Comparison of ENCODE assay signal across 15 cellular contexts in genomic region chr1:29210278-29211085, GRCh38. TPM values are rescaled to one million over a fixed set of nuclear protein-coding genes. Genes with fewer than 3 reads are reported as not detected.
DNase-seq lines count a peak whose midpoint lies in the region; ATAC-seq and TF ChIP-seq lines count a peak whose summit lies in the region.
"Had no signal": no experiment of that assay in that cellular context is flagged by ENCODE, and none has a peak within 500 bp of the region (broad histone marks: within the 10 kb centered on the region; RNA-seq: fewer than 3 reads in every experiment).

No MANE protein-coding gene starts in this region.

- no peak overlapping the region for H2AK5ac ChIP-seq in mesendoderm (ENCODE audit: low read length)

- H3K4me2 ChIP-seq in mesendoderm (ENCODE audit: low read length), result no peak overlapping the region

- H3K27me3 ChIP-seq in left lung (no peaks in the 10 kb centered on the region), mesendoderm (ENCODE audit: insufficient read depth, low read length, poor library complexity) (no peaks in the 10 kb centered on the region)
- H3K27me3 ChIP-seq in effector memory CD4-positive, alpha-beta T cell (replicated peaks; ENCODE audit: control insufficient read depth, insufficient read depth, low read length, poor library complexity, severe bottlenecking), result no peaks in the 10 kb centered on the region

- no peak overlapping the region for H2BK120ac ChIP-seq in mesendoderm (ENCODE audit: low read depth, low read length)

- no peak overlapping the region for H2BK15ac ChIP-seq in mesendoderm (replicated peaks; ENCODE audit: low read depth)

- H3K9me3 ChIP-seq in left lung, result no peaks in the 10 kb centered on the region
- no peaks in the 10 kb centered on the region for H3K9me3 ChIP-seq in effector memory CD4-positive, alpha-beta T cell (ENCODE audit: control insufficient read depth, low read length)

- ATAC-seq in left lung (peak; percentile 59), left lobe of liver (no peak)
- ATAC-seq: naive thymus-derived CD4-positive, alpha-beta T cell had no signal

- H4K5ac ChIP-seq in mesendoderm (ENCODE audit: low read length), result no peak overlapping the region

- H3K4me1 Mint-ChIP-seq in T-helper 2 cell treated with Interferon-gamma antibody and Interleukin-4, amounts not matched to agents 5 μg/mL and 100 μg/mL, for 36 hours (ENCODE audit: low read depth), result no peaks in the 10 kb centered on the region
- H3K4me1 Mint-ChIP-seq: immature natural killer cell had no signal

- H3K79me1 ChIP-seq in mesendoderm (ENCODE audit: low read length), result no peaks in the 10 kb centered on the region

- peaks cover 11% of the 10 kb centered on the region for H3K36me3 Mint-ChIP-seq in T-helper 2 cell treated with Interferon-gamma antibody and Interleukin-4, amounts not matched to agents 5 μg/mL and 100 μg/mL, for 36 hours (ENCODE audit: low read depth)

- no peak overlapping the region for H3K4me3 Mint-ChIP-seq in T-helper 2 cell treated with Interferon-gamma antibody and Interleukin-4, amounts not matched to agents 5 μg/mL and 100 μg/mL, for 36 hours
- H3K4me3 Mint-ChIP-seq: immature natural killer cell; naive thymus-derived CD4-positive, alpha-beta T cell had no signal

- intact Hi-C loops in left lung (cut with DNase I), result no loop called here

- no peak overlapping the region for H3K56ac ChIP-seq in mesendoderm (ENCODE audit: low read length)

- no peak overlapping the region for H3K23ac ChIP-seq in mesendoderm (ENCODE audit: low read length)

- H3K79me2 ChIP-seq in mesendoderm (ENCODE audit: control insufficient read depth, insufficient read depth, low read length), result no peaks in the 10 kb centered on the region

- no peak overlapping the region for H3K9ac ChIP-seq in mesendoderm (ENCODE audit: low read length)

- H3K27ac Mint-ChIP-seq in T-helper 2 cell treated with Interferon-gamma antibody and Interleukin-4, amounts not matched to agents 5 μg/mL and 100 μg/mL, for 36 hours, result no peak overlapping the region
- H3K27ac Mint-ChIP-seq: immature natural killer cell; naive thymus-derived CD4-positive, alpha-beta T cell had no signal

- H3K27ac ChIP-seq in left lung (no peak overlapping the region), mesendoderm (ENCODE audit: low read depth, low read length) (no peak overlapping the region)
- no peak overlapping the region for H3K27ac ChIP-seq in effector memory CD4-positive, alpha-beta T cell (ENCODE audit: insufficient read depth, low read length, poor library complexity, severe bottlenecking)

- H3K4me1 ChIP-seq in left lung, result no peaks in the 10 kb centered on the region
- H3K4me1 ChIP-seq in effector memory CD4-positive, alpha-beta T cell (ENCODE audit: control insufficient read depth, insufficient read depth, low read length, poor library complexity, severe bottlenecking), result no peaks in the 10 kb centered on the region
- no peaks in the 10 kb centered on the region for H3K4me1 ChIP-seq in mesendoderm (ENCODE audit: control insufficient read depth, low read depth, low read length)

- TF ChIP-seq CTCF in GM12865 (IDR thresholded peaks at IDR 0.05; ENCODE audit: insufficient read depth, low read depth, low read length, missing control alignments) (no peak), GM20000 (IDR thresholded peaks at IDR 0.05; ENCODE audit: extremely low read depth, missing control alignments) (no peak), left lung (IDR thresholded peaks at IDR 0.05) (no peak)

- H2BK5ac ChIP-seq in mesendoderm (ENCODE audit: low read length), result no peak overlapping the region

- no CpG with 5 or more reads among the region's 7 CpGs for WGBS in mesendoderm (ENCODE audit: extremely low coverage, insufficient coverage, low lambda C conversion rate)

- peaks cover 0 to 56% of the 10 kb centered on the region in 2 donors for H3K36me3 ChIP-seq in left lung
- peaks cover 24% of the 10 kb centered on the region for H3K36me3 ChIP-seq in effector memory CD4-positive, alpha-beta T cell (ENCODE audit: control insufficient read depth, insufficient read depth, low read length)
- peaks cover 2% of the 10 kb centered on the region for H3K36me3 ChIP-seq in mesendoderm (ENCODE audit: control insufficient read depth, insufficient read depth, low read length)

- H3K4me3 ChIP-seq in GM12865 (ENCODE audit: low read depth, low read length) (no peak overlapping the region), left lung (no peak overlapping the region), mesendoderm (ENCODE audit: low read length) (no peak overlapping the region)
- no peak overlapping the region for H3K4me3 ChIP-seq in effector memory CD4-positive, alpha-beta T cell (ENCODE audit: insufficient read depth, low read depth, low read length, poor library complexity, severe bottlenecking)

- H3K4ac ChIP-seq in mesendoderm (ENCODE audit: low read depth, low read length), result no peak overlapping the region

- no peak overlapping the region for H4K8ac ChIP-seq in mesendoderm (ENCODE audit: low read depth, low read length)

- H3K18ac ChIP-seq in mesendoderm (ENCODE audit: low read length), result no peak overlapping the region

- no peaks in the 10 kb centered on the region for H3K27me3 Mint-ChIP-seq in T-helper 2 cell treated with Interferon-gamma antibody and Interleukin-4, amounts not matched to agents 5 μg/mL and 100 μg/mL, for 36 hours (ENCODE audit: low read depth)
- H3K27me3 Mint-ChIP-seq: naive thymus-derived CD4-positive, alpha-beta T cell had no signal

- H3K9me3 Mint-ChIP-seq in T-helper 2 cell treated with Interferon-gamma antibody and Interleukin-4, amounts not matched to agents 5 μg/mL and 100 μg/mL, for 36 hours, result no peaks in the 10 kb centered on the region

- DNase-seq in GM12865 (ENCODE audit: low read depth), result peak; percentile 53
- DNase-seq in GM20000 (ENCODE audit: low spot score), result peak; percentile 65
- DNase-seq in NCI-H524 (lab: John Stamatoyannopoulos, UW), result peak; percentile 92 to 99
- no peak for DNase-seq in left lung
- DNase-seq in effector memory CD4-positive, alpha-beta T cell, result no peak
- DNase-seq in T-helper 2 cell treated with Interferon-gamma antibody and Interleukin-4, amounts not matched to agents 5 μg/mL and 100 μg/mL, for 36 hours (ENCODE audit: low spot score), result no peak
- no peak for DNase-seq in left lobe of liver (ENCODE audit: low spot score)
- no peak for DNase-seq in mesendoderm
- DNase-seq: amygdala; C1 segment of cervical spinal cord; immature natural killer cell; naive thymus-derived CD4-positive, alpha-beta T cell; NCI-H1105 treated with DMSO at 0.1 percent for 48 hours; NCI-H226; stimulated activated CD4-positive, alpha-beta T cell treated with anti-CD3 and anti-CD28 coated beads, Interleukin-4, amount 100 ng/mL, for 4 hours had no signal

RNA-seq across cellular contexts. Expression of gene MECR, which starts 20.3 kb away (rescaled TPM):
- total RNA-seq in left lung, result 10 to 100 TPM; 19.2 to 20.6 TPM
- 13.7 TPM for total RNA-seq in left lobe of liver
- polyA plus RNA-seq in mesendoderm (2013, experiment 1 of 2), result 21.4 TPM
- 23.3 TPM for polyA plus RNA-seq in mesendoderm (2013, experiment 2 of 2)

RNA-seq across cellular contexts. Expression of gene PTPRU, which starts 25.8 kb away (rescaled TPM):
- total RNA-seq in left lung, result 10 to 100 TPM; 28.8 to 45.4 TPM
- total RNA-seq in left lobe of liver, result 19.5 TPM
- polyA plus RNA-seq in mesendoderm (2013, experiment 1 of 2), result 25.6 TPM
- polyA plus RNA-seq in mesendoderm (2013, experiment 2 of 2), result 25.8 TPM
- polyA plus RNA-seq: immature natural killer cell; naive thymus-derived CD4-positive, alpha-beta T cell had no signal

RNA-seq across cellular contexts. Expression of gene SRSF4, which starts 28.8 kb away (rescaled TPM):
- total RNA-seq in left lung, result 10 to 100 TPM; 66.0 to 70.0 TPM
- total RNA-seq in left lobe of liver, result 33.0 TPM
- polyA plus RNA-seq in mesendoderm (2013, experiment 1 of 2), result 89.4 TPM
- 88.1 TPM for polyA plus RNA-seq in mesendoderm (2013, experiment 2 of 2)

Comparison
In these comparisons a context has a peak if more than half of its experiments do, and no peak if none do; other contexts are left out.
1. DNase-seq: peak in GM12865 (single experiment), GM20000 (single experiment) and NCI-H524 (2 of 2); none in left lung (0 of 2), effector memory CD4-positive, alpha-beta T cell (0 of 3), T-helper 2 cell treated with Interferon-gamma antibody and Interleukin-4, amounts not matched to agents 5 μg/mL and 100 μg/mL, for 36 hours (single experiment), left lobe of liver (single experiment) and mesendoderm (single experiment).